Comparison of ENCODE assay signal across 9 cellular contexts in the genomic region with DNA sequence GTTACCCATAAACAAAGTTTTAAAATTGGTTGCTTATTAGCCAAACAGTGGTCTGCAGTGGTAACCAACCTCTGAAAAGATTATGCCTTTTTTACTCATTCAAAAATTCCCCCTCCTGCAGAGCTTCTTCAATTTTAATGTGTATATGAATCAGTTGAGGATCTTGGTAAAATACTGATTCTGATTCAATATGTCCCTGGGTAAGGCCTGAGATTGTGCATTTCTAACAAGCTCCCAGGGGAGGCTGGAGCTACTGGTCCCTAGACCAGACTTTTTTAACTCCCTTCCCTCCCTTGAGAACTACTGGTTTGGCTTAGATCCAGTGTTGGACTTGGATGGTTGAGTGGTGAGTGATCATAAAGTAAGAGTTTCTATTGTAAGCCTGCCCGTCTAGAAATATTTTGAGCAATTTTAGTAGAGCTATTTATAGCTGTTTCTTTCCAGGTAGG.
DNase-seq lines count a peak whose midpoint lies in the region; ATAC-seq, FAIRE-seq and TF ChIP-seq lines count a peak whose summit lies in the region.
"Had no signal": no experiment of that assay in that cellular context is flagged by ENCODE, and none has a peak within 500 bp of the region (broad histone marks: within the 10 kb centered on the region; RNA-seq: fewer than 3 reads in every experiment).

No MANE protein-coding gene starts in this region.

- no peak overlapping the region for H3K9ac ChIP-seq in PC-3 (ENCODE audit: low read length)
- H3K9ac ChIP-seq in colonic mucosa (ENCODE audit: low read depth in 2 of 2, low read length in 2 of 2): no peak overlapping the region

- H3K4me2 ChIP-seq in PC-3 (ENCODE audit: low read length): no peak overlapping the region

- H3K9me2 ChIP-seq in PC-3 (replicated peaks; ENCODE audit: low read length): no peaks in the 10 kb centered on the region

- POLR2A ChIA-PET in PC-3 (lab: Charles Lee; ENCODE audit: unreplicated experiment): interaction anchor here (0.5 to 0.7 kb wide), 2 partner anchors 72 to 210 kb away, joined by 3 to 4 read pairs; no protein-coding TSS in a partner anchor

- H3K36me3 Mint-ChIP-seq in glutamatergic neuron (ENCODE audit: unreplicated experiment): peaks cover 6% of the 10 kb centered on the region

- no peak overlapping the region for H2AFZ ChIP-seq in PC-3 (ENCODE audit: low read length)

- no peak for TF ChIP-seq POLR2A in GM12891 (IDR thresholded peaks at IDR 0.05; ENCODE audit: low read depth, low read length)

- no peaks in the 10 kb centered on the region for H3K9me3 ChIP-seq in PC-3 (ENCODE audit: low read length)
- H3K9me3 ChIP-seq in colonic mucosa: no peaks in the 10 kb centered on the region
- H3K9me3 ChIP-seq in mucosa of descending colon: no peaks in the 10 kb centered on the region

- intact Hi-C loops in PC-3 (cut with micrococcal nuclease): loop anchor here (5.0 kb wide), 1 partner anchor 340 kb away; no protein-coding TSS in a partner anchor
- intact Hi-C loops in colonic mucosa (cut with DNase I): no loop called here
- intact Hi-C loops in mucosa of descending colon (cut with DNase I, micrococcal nuclease): no loop called here

- H3K4me1 ChIP-seq in PC-3 (ENCODE audit: insufficient read depth, low read length): peaks cover 11% of the 10 kb centered on the region; the same call in 1 of the 2 replicates
- no peaks in the 10 kb centered on the region for H3K4me1 ChIP-seq in colonic mucosa
- H3K4me1 ChIP-seq in mucosa of descending colon (ENCODE audit: low read depth): peaks cover 4% of the 10 kb centered on the region

- DNase-seq in GM12891 (ENCODE audit: insufficient read length, low spot score) (no peak), PC-3 (peak; percentile 91), glutamatergic neuron (no peak), colonic mucosa (no peak), mucosa of descending colon (no peak), GM20000 (ENCODE audit: low spot score) (no peak)
- no peak for DNase-seq in stimulated activated CD4-positive, alpha-beta T cell treated with anti-CD3 and anti-CD28 coated beads, Interleukin-4, amount 100 ng/mL, for 24 hours
- DNase-seq: NCI-H2227 treated with DMSO at 0.1 percent for 48 hours had no signal

- BruUV-seq in PC-3 (replicated peaks; lab: Mats Ljungman, UMichigan): no TSS peak

- H3K36me3 ChIP-seq in PC-3 (ENCODE audit: low read depth, low read length): peaks cover 15% of the 10 kb centered on the region
- no peaks in the 10 kb centered on the region for H3K36me3 ChIP-seq in colonic mucosa
- H3K36me3 ChIP-seq in mucosa of descending colon (ENCODE audit: low read depth): no peaks in the 10 kb centered on the region

- TF ChIP-seq CTCF in PC-3 (conservative IDR thresholded peaks at IDR 0.05; ENCODE audit: low read depth, low read length) (no peak), glutamatergic neuron (IDR thresholded peaks at IDR 0.05; ENCODE audit: partially characterized antibody, unreplicated experiment) (no peak), colonic mucosa (IDR thresholded peaks at IDR 0.05) (no peak), mucosa of descending colon (IDR thresholded peaks at IDR 0.05) (no peak), GM20000 (IDR thresholded peaks at IDR 0.05; ENCODE audit: extremely low read depth, missing control alignments) (no peak)

- no peak overlapping the region for H3K27ac Mint-ChIP-seq in glutamatergic neuron (ENCODE audit: unreplicated experiment)

- H3K4me3 ChIP-seq in PC-3 (ENCODE audit: low read length) (no peak overlapping the region), colonic mucosa (no peak overlapping the region), mucosa of descending colon (no peak overlapping the region)

- peaks cover 11% of the 10 kb centered on the region for H3K4me1 Mint-ChIP-seq in glutamatergic neuron (ENCODE audit: low read depth, unreplicated experiment)

- peak; percentile 54 for FAIRE-seq in GM12891 (lab: Jason Lieb, UNC)

- CTCF ChIA-PET in PC-3 (lab: Charles Lee): interaction anchor here (0.6 kb wide), 1 partner anchor 282 kb away, joined by 3 read pairs; no protein-coding TSS in a partner anchor

- peak overlapping the region; percentile 35 for H3K4me3 Mint-ChIP-seq in glutamatergic neuron (ENCODE audit: unreplicated experiment)

- H3K27ac ChIP-seq in PC-3 (ENCODE audit: low read length) (no peak overlapping the region), colonic mucosa (no peak overlapping the region)

- peak; percentile 63 for ATAC-seq in HG02610 (IDR thresholded peaks at IDR 0.05; ENCODE audit: unreplicated experiment)
- ATAC-seq in PC-3: peak; percentile 68
- ATAC-seq in mucosa of descending colon: no peak

- H3F3A ChIP-seq in PC-3 (ENCODE audit: low read length, unreplicated experiment): no peaks in the 10 kb centered on the region

- H3K79me2 ChIP-seq in PC-3 (ENCODE audit: low read length): peaks cover 99% of the 10 kb centered on the region

- H3K27me3 Mint-ChIP-seq in glutamatergic neuron (ENCODE audit: unreplicated experiment): peaks cover 3% of the 10 kb centered on the region

- H3K9me3 Mint-ChIP-seq in glutamatergic neuron (ENCODE audit: unreplicated experiment): peaks cover 11% of the 10 kb centered on the region

- H3K27me3 ChIP-seq in PC-3 (ENCODE audit: low read length): no peaks in the 10 kb centered on the region
- no peaks in the 10 kb centered on the region for H3K27me3 ChIP-seq in colonic mucosa

- H4K20me1 ChIP-seq in PC-3 (ENCODE audit: low read length): peaks cover 14% of the 10 kb centered on the region

TF ChIP-seq in GM12891, 5 proteins besides CTCF, POLR2A, EP300 and RAD21:
- TF ChIP-seq SPI1 (IDR thresholded peaks at IDR 0.05; ENCODE audit: low read depth, low read length) (no peak), TAF1 (IDR thresholded peaks at IDR 0.05; ENCODE audit: low read depth, low read length) (no peak), POLR2AphosphoS5 (IDR thresholded peaks at IDR 0.05; ENCODE audit: low read depth, low read length) (no peak), POU2F2 (IDR thresholded peaks at IDR 0.05; ENCODE audit: low read depth, low read length) (no peak), PAX5 (IDR thresholded peaks at IDR 0.05; ENCODE audit: insufficient read depth, low read length, severe bottlenecking) (no peak)
